ENCODE assay signal across 34 cellular contexts in genomic region chr6:40841721-40842120, GRCh38.
"Had no signal": no experiment of that assay in that cellular context is flagged by ENCODE, and none has a peak within 500 bp of the region (broad histone marks: within the 10 kb centered on the region; RNA-seq: fewer than 3 reads in every experiment).

No MANE protein-coding gene starts in this region.

- H3K4me1 Mint-ChIP-seq: activated CD4-positive, alpha-beta T cell treated with anti-CD3 and anti-CD28 coated beads for 36 hours; activated CD4-positive, alpha-beta T cell treated with anti-CD3 and anti-CD28 coated beads, Interleukin-2, amount 10 ng/mL, durations not matched to agents 24 days and 14 days; activated naive CD4-positive, alpha-beta T cell treated with anti-CD3 and anti-CD28 coated beads, Interleukin-2, amount 50 U/mL, for 24 hours; activated naive CD8-positive, alpha-beta T cell treated with anti-CD3 and anti-CD28 coated beads for 36 hours; activated naive CD8-positive, alpha-beta T cell treated with anti-CD3 and anti-CD28 coated beads, Interleukin-2, amount 50 U/mL, for 24 hours had no signal

- H3K4me3 Mint-ChIP-seq: activated CD4-positive, alpha-beta memory T cell treated with anti-CD3 and anti-CD28 coated beads for 36 hours; activated CD4-positive, alpha-beta T cell treated with anti-CD3 and anti-CD28 coated beads for 36 hours; activated CD4-positive, alpha-beta T cell treated with anti-CD3 and anti-CD28 coated beads, Interleukin-2, amount 10 ng/mL, durations not matched to agents 24 days and 14 days; activated CD8-positive, alpha-beta memory T cell treated with anti-CD3 and anti-CD28 coated beads, Interleukin-2, amount 10 ng/mL, durations not matched to agents 7 days and 5 days; activated CD8-positive, alpha-beta T cell treated with anti-CD3 and anti-CD28 coated beads, Interleukin-2, amount 10 ng/mL, durations not matched to agents 7 days and 5 days; activated naive CD4-positive, alpha-beta T cell treated with anti-CD3 and anti-CD28 coated beads for 36 hours; activated naive CD4-positive, alpha-beta T cell treated with anti-CD3 and anti-CD28 coated beads, Interleukin-2, amount 50 U/mL, for 24 hours; activated naive CD8-positive, alpha-beta T cell treated with anti-CD3 and anti-CD28 coated beads for 36 hours; activated naive CD8-positive, alpha-beta T cell treated with anti-CD3 and anti-CD28 coated beads, Interleukin-2, amount 50 U/mL, for 24 hours; activated T-helper 1 cell treated with anti-CD3 and anti-CD28 coated beads, Interleukin-12 subunit alpha, Interleukin-12 subunit beta, Interleukin-2, Interleukin-4 antibody, amounts not matched to agents 30 ng/mL and 10 ng/mL and 1 ng/mL, durations not matched to agents 14 hours and 24 hours and 36 hours; T-helper 17 cell; T-helper 2 cell treated with Interferon-gamma antibody and Interleukin-4, amounts not matched to agents 5 μg/mL and 100 μg/mL, for 36 hours had no signal

- H3K9me3 Mint-ChIP-seq: activated CD4-positive, alpha-beta memory T cell treated with anti-CD3 and anti-CD28 coated beads for 36 hours; activated CD4-positive, alpha-beta T cell treated with anti-CD3 and anti-CD28 coated beads, Interleukin-2, amount 10 ng/mL, durations not matched to agents 24 days and 14 days; activated naive CD4-positive, alpha-beta T cell treated with anti-CD3 and anti-CD28 coated beads for 36 hours; activated naive CD4-positive, alpha-beta T cell treated with anti-CD3 and anti-CD28 coated beads, Interleukin-2, amount 50 U/mL, for 24 hours; activated naive CD8-positive, alpha-beta T cell treated with anti-CD3 and anti-CD28 coated beads for 36 hours; activated naive CD8-positive, alpha-beta T cell treated with anti-CD3 and anti-CD28 coated beads, Interleukin-2, amount 50 U/mL, for 24 hours; activated T-helper 1 cell treated with anti-CD3 and anti-CD28 coated beads, Interleukin-12 subunit alpha, Interleukin-12 subunit beta, Interleukin-2, Interleukin-4 antibody, amounts not matched to agents 30 ng/mL and 10 ng/mL and 1 ng/mL, durations not matched to agents 14 hours and 24 hours and 36 hours; activated T-helper 2 cell treated with anti-CD3 and anti-CD28 coated beads, Interferon-gamma antibody, Interleukin-2, Interleukin-4, amounts not matched to agents 10 μg/mL and 5 μg/mL and 100 μg/mL, durations not matched to agents 14 hours and 24 hours and 36 hours; T-helper 2 cell treated with Interferon-gamma antibody and Interleukin-4, amounts not matched to agents 5 μg/mL and 100 μg/mL, for 36 hours had no signal

- H3K4me1 ChIP-seq: adrenal gland, body of pancreas, colonic mucosa, foreskin keratinocyte, gastrocnemius medialis had no signal

- H3K36me3 Mint-ChIP-seq: activated CD4-positive, alpha-beta memory T cell treated with anti-CD3 and anti-CD28 coated beads for 36 hours; activated CD8-positive, alpha-beta memory T cell treated with anti-CD3 and anti-CD28 coated beads, Interleukin-2, amount 10 ng/mL, durations not matched to agents 7 days and 5 days; activated naive CD4-positive, alpha-beta T cell treated with anti-CD3 and anti-CD28 coated beads, Interleukin-2, amount 50 U/mL, for 24 hours; activated naive CD8-positive, alpha-beta T cell treated with anti-CD3 and anti-CD28 coated beads for 36 hours had no signal

- ATAC-seq: activated CD4-positive, alpha-beta T cell treated with anti-CD3 and anti-CD28 coated beads for 36 hours; activated CD8-positive, alpha-beta memory T cell treated with anti-CD3 and anti-CD28 coated beads, Interleukin-2, amount 10 ng/mL, durations not matched to agents 7 days and 5 days; activated CD8-positive, alpha-beta T cell treated with anti-CD3 and anti-CD28 coated beads, Interleukin-2, amount 10 ng/mL, durations not matched to agents 7 days and 5 days; activated naive CD8-positive, alpha-beta T cell treated with anti-CD3 and anti-CD28 coated beads, Interleukin-2, amount 50 U/mL, for 24 hours; body of pancreas; foreskin keratinocyte; gastrocnemius medialis; T-helper 17 cell had no signal

- H3K27ac ChIP-seq: adrenal gland, body of pancreas, cardiac muscle cell, colonic mucosa, esophagus muscularis mucosa, foreskin keratinocyte, gastrocnemius medialis had no signal

- H3K27me3 ChIP-seq: adrenal gland, body of pancreas, cardiac muscle cell, colonic mucosa, esophagus muscularis mucosa, gastrocnemius medialis had no signal

- H3K9me3 ChIP-seq: adrenal gland, body of pancreas, colonic mucosa, esophagus muscularis mucosa, gastrocnemius medialis had no signal

- H3K36me3 ChIP-seq: adrenal gland, cardiac muscle cell, colonic mucosa, esophagus muscularis mucosa, gastrocnemius medialis had no signal

- H3K27ac Mint-ChIP-seq: activated CD4-positive, alpha-beta memory T cell treated with anti-CD3 and anti-CD28 coated beads for 36 hours; activated CD4-positive, alpha-beta T cell treated with anti-CD3 and anti-CD28 coated beads for 36 hours; activated CD4-positive, alpha-beta T cell treated with anti-CD3 and anti-CD28 coated beads, Interleukin-2, amount 10 ng/mL, durations not matched to agents 24 days and 14 days; activated CD8-positive, alpha-beta memory T cell treated with anti-CD3 and anti-CD28 coated beads, Interleukin-2, amount 10 ng/mL, durations not matched to agents 7 days and 5 days; activated CD8-positive, alpha-beta T cell treated with anti-CD3 and anti-CD28 coated beads, Interleukin-2, amount 10 ng/mL, durations not matched to agents 7 days and 5 days; activated naive CD4-positive, alpha-beta T cell treated with anti-CD3 and anti-CD28 coated beads for 36 hours; activated naive CD4-positive, alpha-beta T cell treated with anti-CD3 and anti-CD28 coated beads, Interleukin-2, amount 50 U/mL, for 24 hours; activated naive CD8-positive, alpha-beta T cell treated with anti-CD3 and anti-CD28 coated beads for 36 hours; activated naive CD8-positive, alpha-beta T cell treated with anti-CD3 and anti-CD28 coated beads, Interleukin-2, amount 50 U/mL, for 24 hours; activated T-helper 1 cell treated with anti-CD3 and anti-CD28 coated beads, Interleukin-12 subunit alpha, Interleukin-12 subunit beta, Interleukin-2, Interleukin-4 antibody, amounts not matched to agents 30 ng/mL and 10 ng/mL and 1 ng/mL, durations not matched to agents 14 hours and 24 hours and 36 hours; activated T-helper 2 cell treated with anti-CD3 and anti-CD28 coated beads, Interferon-gamma antibody, Interleukin-2, Interleukin-4, amounts not matched to agents 10 μg/mL and 5 μg/mL and 100 μg/mL, durations not matched to agents 14 hours and 24 hours and 36 hours; T-helper 17 cell; T-helper 2 cell treated with Interferon-gamma antibody and Interleukin-4, amounts not matched to agents 5 μg/mL and 100 μg/mL, for 36 hours had no signal

- DNase-seq: activated CD4-positive, alpha-beta memory T cell treated with anti-CD3 and anti-CD28 coated beads for 36 hours; activated CD4-positive, alpha-beta T cell treated with anti-CD3 and anti-CD28 coated beads for 36 hours; activated CD4-positive, alpha-beta T cell treated with anti-CD3 and anti-CD28 coated beads, Interleukin-2, amount 10 ng/mL, durations not matched to agents 24 days and 14 days; activated CD4-positive, CD25-positive, alpha-beta regulatory T cell; activated CD4-positive, CD25-positive, alpha-beta regulatory T cell treated with anti-CD3 and anti-CD28 coated beads, Interleukin-2, amount 50 U/mL, for 72 hours; activated CD8-positive, alpha-beta memory T cell treated with anti-CD3 and anti-CD28 coated beads, Interleukin-2, amount 10 ng/mL, durations not matched to agents 7 days and 5 days; activated CD8-positive, alpha-beta memory T cell treated with anti-CD3 and anti-CD28 coated beads, Interleukin-2, amount 50 U/mL, for 4 hours; activated CD8-positive, alpha-beta T cell treated with anti-CD3 and anti-CD28 coated beads, Interleukin-2, amount 10 ng/mL, durations not matched to agents 7 days and 5 days; activated effector memory CD4-positive, alpha-beta T cell treated with anti-CD3 and anti-CD28 coated beads, Interleukin-2, amount 50 U/mL, for 16 hours; activated naive CD4-positive, alpha-beta T cell treated with anti-CD3 and anti-CD28 coated beads for 36 hours; activated naive CD8-positive, alpha-beta T cell treated with anti-CD3 and anti-CD28 coated beads for 36 hours; activated naive CD8-positive, alpha-beta T cell treated with anti-CD3 and anti-CD28 coated beads, Interleukin-2, amount 50 U/mL, for 24 hours; activated T-cell treated with anti-CD3 and anti-CD28 coated beads, Interleukin-2, amount 50 U/mL, for 1 hour; activated T-cell treated with anti-CD3 and anti-CD28 coated beads, Interleukin-2, amount 50 U/mL, for 48 hours; adrenal gland; amygdala; aorta; body of pancreas; central memory CD4-positive, alpha-beta T cell; cerebellar nuclear complex; colonic mucosa; effector CD8-positive, alpha-beta T cell; erythroblast; foreskin keratinocyte; gastrocnemius medialis; T-helper 1 cell; T-helper 17 cell; T1000 had no signal

- H3K4me3 ChIP-seq: adrenal gland, body of pancreas, cardiac muscle cell, colonic mucosa, esophagus muscularis mucosa, gastrocnemius medialis had no signal
